ENCODE assay signal across 9 cellular contexts in the genomic region with DNA sequence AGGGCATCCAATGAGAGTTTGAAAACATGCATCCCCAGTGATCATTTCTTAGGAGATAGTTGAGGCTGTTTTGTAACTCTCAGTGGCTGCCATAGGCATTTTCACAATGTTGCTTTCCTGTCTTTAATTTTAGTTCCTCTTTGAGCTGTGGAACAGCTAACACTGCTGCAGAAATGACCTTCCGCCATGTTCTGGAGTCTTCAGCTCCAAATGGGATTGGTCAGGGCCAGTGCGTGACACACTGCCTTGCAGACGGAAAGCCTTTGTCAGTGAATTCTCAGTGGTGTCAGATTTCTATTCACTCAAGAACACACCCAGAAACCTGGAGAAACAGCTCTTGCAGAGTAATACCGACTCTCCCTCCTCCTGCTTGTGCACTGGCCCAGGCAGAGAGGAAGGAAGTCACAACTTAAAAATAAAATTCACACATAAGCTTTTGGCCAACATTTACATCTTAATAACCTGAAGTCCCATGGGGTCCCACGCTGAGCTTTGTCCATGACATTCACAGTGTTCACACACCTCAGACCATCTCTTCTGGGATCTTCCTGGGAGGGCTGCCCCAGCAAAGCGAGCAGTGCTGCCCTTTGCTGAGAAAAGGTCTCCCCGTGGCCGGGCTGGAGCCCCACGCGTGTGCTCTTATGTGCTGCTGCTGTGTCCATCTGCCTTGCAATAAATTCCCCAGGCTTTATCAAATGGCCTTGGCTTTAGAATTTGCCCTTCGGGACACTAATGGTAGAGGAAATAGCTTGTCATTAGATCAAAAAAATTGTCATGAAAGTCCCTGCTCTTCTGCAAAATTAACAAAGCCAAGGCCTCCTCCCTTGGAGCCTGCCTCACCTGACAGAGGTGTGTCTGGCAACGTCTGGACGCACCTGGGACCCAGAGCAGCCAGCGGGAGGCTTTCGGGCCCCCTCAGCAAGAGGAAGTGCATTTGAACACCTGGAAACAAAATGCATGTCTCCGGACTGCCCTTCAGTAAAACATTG.
A peak's percentile ranks its signal among the peaks of the same experiment; 100 is the strongest.
DNase-seq lines count a peak whose midpoint lies in the region; ATAC-seq and TF ChIP-seq lines count a peak whose summit lies in the region.
"Had no signal": no experiment of that assay in that cellular context is flagged by ENCODE, and none has a peak within 500 bp of the region (broad histone marks: within the 10 kb centered on the region; RNA-seq: fewer than 3 reads in every experiment).

No MANE protein-coding gene starts in this region.

- no peaks in the 10 kb centered on the region for H3K9me3 Mint-ChIP-seq in GM23338
- no peaks in the 10 kb centered on the region for H3K9me3 Mint-ChIP-seq in activated naive CD4-positive, alpha-beta T cell treated with anti-CD3 and anti-CD28 coated beads for 36 hours
- H3K9me3 Mint-ChIP-seq: T-cell had no signal

- CTCF ChIA-PET in activated naive CD4-positive, alpha-beta T cell treated with anti-CD3 and anti-CD28 coated beads for 36 hours (lab: Charles Lee): no interaction called here

- DNase-seq in GM23338 (ENCODE audit: low spot score) (peak; percentile 94), Karpas-422 (peak; percentile 89), astrocyte of the cerebellum (ENCODE audit: low read depth) (peak; percentile 11), kidney epithelial cell (ENCODE audit: low read depth) (peak; percentile 58), testis (peak; percentile 35), HuH-7 (ENCODE audit: low spot score) (no peak)
- DNase-seq in activated naive CD4-positive, alpha-beta T cell treated with anti-CD3 and anti-CD28 coated beads for 36 hours: no peak

- peak overlapping the region; percentile 93; the same call in 1 of the 2 replicates for H2AFZ ChIP-seq in GM23338
- H2AFZ ChIP-seq in Karpas-422 (ENCODE audit: low read length): no peak overlapping the region

- H4K20me1 ChIP-seq in GM23338 (replicated peaks; ENCODE audit: insufficient read depth): no peaks in the 10 kb centered on the region
- H4K20me1 ChIP-seq in Karpas-422 (ENCODE audit: insufficient read depth, low read depth, low read length): no peaks in the 10 kb centered on the region

- H3K36me3 Mint-ChIP-seq in GM23338 (ENCODE audit: low read depth): no peaks in the 10 kb centered on the region; the same call in 2 of the 3 replicates
- H3K36me3 Mint-ChIP-seq in activated naive CD4-positive, alpha-beta T cell treated with anti-CD3 and anti-CD28 coated beads for 36 hours (ENCODE audit: low read depth): no peaks in the 10 kb centered on the region
- H3K36me3 Mint-ChIP-seq: T-cell had no signal

- peak overlapping the region; percentile 29; the same call in 2 of the 3 replicates for H3K4me3 Mint-ChIP-seq in GM23338
- no peak overlapping the region for H3K4me3 Mint-ChIP-seq in activated naive CD4-positive, alpha-beta T cell treated with anti-CD3 and anti-CD28 coated beads for 36 hours

- TF ChIP-seq POLR2A in testis (IDR thresholded peaks at IDR 0.05): no peak

- in situ Hi-C loops in astrocyte of the cerebellum (cut with HindIII; ENCODE audit: low sequenced_read_pairs): no loop called here

- intact Hi-C loops in testis (cut with DNase I; ENCODE audit: low total_unique reads): loop anchor here (10.0 kb wide), 1 partner anchor 47 kb away; no protein-coding TSS in a partner anchor
- intact Hi-C loops in activated naive CD4-positive, alpha-beta T cell treated with anti-CD3 and anti-CD28 coated beads for 36 hours (cut with micrococcal nuclease): no loop called here

- H3K9me2 ChIP-seq in GM23338 (ENCODE audit: insufficient read depth): no peaks in the 10 kb centered on the region
- H3K9me2 ChIP-seq in Karpas-422 (replicated peaks; ENCODE audit: insufficient read depth, low read length): no peaks in the 10 kb centered on the region

- TF ChIP-seq CTCF in GM12875 (IDR thresholded peaks at IDR 0.05; ENCODE audit: borderline replicate concordance, insufficient read depth, low read depth, low read length) (no peak), GM23338 (conservative IDR thresholded peaks at IDR 0.05; ENCODE audit: low read depth in 2 of 2) (no peak), astrocyte of the cerebellum (IDR thresholded peaks at IDR 0.05; ENCODE audit: low read depth, low read length, missing control alignments) (no peak), kidney epithelial cell (IDR thresholded peaks at IDR 0.05; ENCODE audit: insufficient read depth, low read length, poor library complexity, severe bottlenecking) (no peak), testis (IDR thresholded peaks at IDR 0.05) (no peak)

- H3K79me2 ChIP-seq in GM23338 (replicated peaks; ENCODE audit: insufficient read depth) (no peaks in the 10 kb centered on the region), Karpas-422 (ENCODE audit: low read length) (no peaks in the 10 kb centered on the region)

- peak overlapping the region; percentile 58 for H3K9ac ChIP-seq in Karpas-422 (ENCODE audit: low read length)

- WGBS in testis, 2 donors: 44 to 45% methylated on average over 16 of the region's 16 CpGs

- H3K9me3 ChIP-seq in Karpas-422 (ENCODE audit: low read length) (no peaks in the 10 kb centered on the region), testis (no peaks in the 10 kb centered on the region)

- peaks cover 46% of the 10 kb centered on the region for H3K4me1 Mint-ChIP-seq in GM23338
- H3K4me1 Mint-ChIP-seq in activated naive CD4-positive, alpha-beta T cell treated with anti-CD3 and anti-CD28 coated beads for 36 hours (ENCODE audit: low read depth): peaks cover 14% of the 10 kb centered on the region

- H3K4me3 ChIP-seq in GM12875 (ENCODE audit: low read depth, low read length) (peak overlapping the region; percentile 24), GM23338 (peak overlapping the region; percentile 15; the same call in 1 of the 2 replicates), Karpas-422 (ENCODE audit: low read length) (peak overlapping the region; percentile 58), astrocyte of the cerebellum (ENCODE audit: low read depth, low read length) (no peak overlapping the region), kidney epithelial cell (ENCODE audit: low read depth, low read length) (no peak overlapping the region), testis (no peak overlapping the region)

- H3K4me2 ChIP-seq in GM23338 (peak overlapping the region; percentile 62), Karpas-422 (ENCODE audit: low read depth, low read length, poor library complexity, severe bottlenecking) (peak overlapping the region; percentile 79)

- ATAC-seq in GM23338: peak; percentile 87
- ATAC-seq: T-cell had no signal

- H3K27me3 Mint-ChIP-seq in GM23338 (ENCODE audit: insufficient read depth, low read depth, poor library complexity): peaks cover 11% of the 10 kb centered on the region
- H3K27me3 Mint-ChIP-seq in activated naive CD4-positive, alpha-beta T cell treated with anti-CD3 and anti-CD28 coated beads for 36 hours (ENCODE audit: low read depth): peaks cover 4% of the 10 kb centered on the region

- H3K36me3 ChIP-seq in GM23338 (ENCODE audit: insufficient read depth): no peaks in the 10 kb centered on the region
- no peaks in the 10 kb centered on the region for H3K36me3 ChIP-seq in Karpas-422 (ENCODE audit: insufficient read depth, low read length)
- no peaks in the 10 kb centered on the region for H3K36me3 ChIP-seq in kidney epithelial cell (ENCODE audit: control insufficient read depth, insufficient read depth, low read length)
- H3K36me3 ChIP-seq in testis (ENCODE audit: low read depth, missing control alignments): no peaks in the 10 kb centered on the region

- H3K4me1 ChIP-seq in GM23338 (ENCODE audit: insufficient read depth) (peaks cover 25% of the 10 kb centered on the region), Karpas-422 (ENCODE audit: low read length) (peaks cover 62% of the 10 kb centered on the region), testis (peaks cover 40% of the 10 kb centered on the region)

- H3K27me3 ChIP-seq in GM23338 (ENCODE audit: insufficient read depth): no peaks in the 10 kb centered on the region
- no peaks in the 10 kb centered on the region for H3K27me3 ChIP-seq in Karpas-422 (ENCODE audit: low read length)
- H3K27me3 ChIP-seq in kidney epithelial cell (ENCODE audit: control insufficient read depth, insufficient read depth, low read length): no peaks in the 10 kb centered on the region
- H3K27me3 ChIP-seq in testis: no peaks in the 10 kb centered on the region

- H3K27ac ChIP-seq in GM23338 (ENCODE audit: low read depth) (peak overlapping the region; percentile 88), Karpas-422 (ENCODE audit: low read length) (peak overlapping the region; percentile 93), testis (peak overlapping the region; percentile 51 to 60)

- H3K27ac Mint-ChIP-seq in GM23338: peak overlapping the region; percentile 97
- H3K27ac Mint-ChIP-seq in activated naive CD4-positive, alpha-beta T cell treated with anti-CD3 and anti-CD28 coated beads for 36 hours: no peak overlapping the region

- H3F3A ChIP-seq in GM23338 (replicated peaks; ENCODE audit: low read depth): 0 out of 2 replicates have a peak, but pooled peaks cover 3% of the 10 kb centered on the region

TF ChIP-seq in GM23338, 12 proteins besides CTCF, POLR2A, EP300 and RAD21 (continues in another document):
- TF ChIP-seq POLR2AphosphoS5 (IDR thresholded peaks at IDR 0.05; ENCODE audit: low read depth) (peak; percentile 62), ZNF114 (CRISPR knock-in tag; IDR thresholded peaks at IDR 0.05) (no peak), ETS1 (IDR thresholded peaks at IDR 0.05) (no peak), EZH2 (IDR thresholded peaks at IDR 0.05; ENCODE audit: low read depth, unreplicated experiment) (no peak)

Comparison
In these comparisons a context has a peak if more than half of its experiments do, and no peak if none do; other contexts are left out.
1. H3K4me3 ChIP-seq: peak in GM12875 (single experiment), GM23338 (single experiment) and Karpas-422 (single experiment); none in astrocyte of the cerebellum (single experiment), kidney epithelial cell (single experiment) and testis (0 of 2).
2. DNase-seq: peak in GM23338 (single experiment), Karpas-422 (single experiment), astrocyte of the cerebellum (single experiment), kidney epithelial cell (single experiment) and testis (single experiment); none in HuH-7 (single experiment) and activated naive CD4-positive, alpha-beta T cell treated with anti-CD3 and anti-CD28 coated beads for 36 hours (single experiment).
3. Peak in every context shown above with its lines, with median percentiles within 50 percentile points of each other: H3K27ac ChIP-seq.